In the genomic region with DNA sequence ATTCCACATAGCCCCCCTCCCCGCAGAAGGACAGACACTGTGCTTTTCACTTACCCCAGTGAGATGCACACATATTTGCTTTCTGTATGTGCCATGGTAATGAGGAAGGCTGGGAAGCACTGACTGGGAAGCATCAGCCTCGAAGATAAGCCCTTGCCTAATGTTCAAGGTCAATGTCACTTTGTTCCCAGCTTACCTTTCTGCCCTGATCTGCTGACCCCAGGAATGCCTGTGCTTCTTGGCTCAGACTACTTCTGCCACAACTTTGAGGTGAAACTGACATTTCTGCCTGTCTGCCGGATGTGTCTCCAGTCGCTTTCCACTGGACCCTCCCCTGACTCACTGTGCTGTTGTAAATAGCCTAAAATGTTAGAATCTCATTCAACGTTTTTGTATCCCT, we compare ENCODE assay signal across 25 cellular contexts.
"Had no signal": no experiment of that assay in that cellular context is flagged by ENCODE, and none has a peak within 500 bp of the region (broad histone marks: within the 10 kb centered on the region; RNA-seq: fewer than 3 reads in every experiment).

No MANE protein-coding gene starts in this region.

- H3K4me3 ChIP-seq: ascending aorta, body of pancreas, Peyer's patch had no signal

- H3K4me3 Mint-ChIP-seq: activated B cell treated with CpG ODN at 0.5 μM for 24 hours; activated CD4-positive, alpha-beta T cell treated with anti-CD3 and anti-CD28 coated beads, Interleukin-2, amount 10 ng/mL, durations not matched to agents 24 days and 14 days; activated CD8-positive, alpha-beta memory T cell treated with anti-CD3 and anti-CD28 coated beads, Interleukin-2, amount 10 ng/mL, durations not matched to agents 7 days and 5 days; activated naive CD8-positive, alpha-beta T cell treated with anti-CD3 and anti-CD28 coated beads, Interleukin-2, amount 50 U/mL, for 24 hours; activated T-cell treated with anti-CD3 and anti-CD28 coated beads, Interleukin-2, amount 50 U/mL, for 24 hours; activated T-helper 1 cell treated with anti-CD3 and anti-CD28 coated beads, Interleukin-12 subunit alpha, Interleukin-12 subunit beta, Interleukin-2, Interleukin-4 antibody, amounts not matched to agents 30 ng/mL and 10 ng/mL and 1 ng/mL, durations not matched to agents 14 hours and 24 hours and 36 hours; T-helper 17 cell had no signal

- DNase-seq: activated B cell treated with CpG ODN at 0.5 μM for 24 hours; activated CD4-positive, alpha-beta T cell treated with anti-CD3 and anti-CD28 coated beads for 1 hour; activated CD4-positive, alpha-beta T cell treated with anti-CD3 and anti-CD28 coated beads, Interleukin-2, amount 10 ng/mL, durations not matched to agents 24 days and 14 days; activated CD4-positive, alpha-beta T cell treated with anti-CD3 and anti-CD28 coated beads, Interleukin-2, amount 50 U/mL, for 48 hours; activated CD8-positive, alpha-beta memory T cell treated with anti-CD3 and anti-CD28 coated beads, Interleukin-2, amount 10 ng/mL, durations not matched to agents 7 days and 5 days; activated effector memory CD4-positive, alpha-beta T cell treated with Interleukin-2 at 50 U/mL for 16 hours; activated naive CD4-positive, alpha-beta T cell; activated naive CD8-positive, alpha-beta T cell treated with anti-CD3 and anti-CD28 coated beads, Interleukin-2, amount 50 U/mL, for 24 hours; activated T-cell treated with anti-CD3 and anti-CD28 coated beads, Interleukin-2, amount 50 U/mL, for 24 hours; amniotic stem cell; body of pancreas; MM.1S; NCI-H1105; NCI-H1436; NCI-H187; NCI-H2081 treated with DMSO at 0.1 percent for 48 hours; NCI-H446; NCI-H524; Peyer's patch; T-helper 17 cell; T-helper 9 cell had no signal

- H3K4me1 Mint-ChIP-seq: activated B cell treated with CpG ODN at 0.5 μM for 24 hours; activated CD4-positive, alpha-beta T cell treated with anti-CD3 and anti-CD28 coated beads, Interleukin-2, amount 10 ng/mL, durations not matched to agents 24 days and 14 days; activated CD8-positive, alpha-beta memory T cell treated with anti-CD3 and anti-CD28 coated beads, Interleukin-2, amount 10 ng/mL, durations not matched to agents 7 days and 5 days; activated naive CD8-positive, alpha-beta T cell treated with anti-CD3 and anti-CD28 coated beads, Interleukin-2, amount 50 U/mL, for 24 hours; T-helper 17 cell had no signal

- H3K27ac ChIP-seq: Peyer's patch, RWPE1 had no signal

- H3K36me3 Mint-ChIP-seq: activated CD8-positive, alpha-beta memory T cell treated with anti-CD3 and anti-CD28 coated beads, Interleukin-2, amount 10 ng/mL, durations not matched to agents 7 days and 5 days had no signal

- H3K36me3 ChIP-seq: ascending aorta, Peyer's patch had no signal

- ATAC-seq: activated CD8-positive, alpha-beta memory T cell treated with anti-CD3 and anti-CD28 coated beads, Interleukin-2, amount 10 ng/mL, durations not matched to agents 7 days and 5 days; activated naive CD4-positive, alpha-beta T cell treated with anti-CD3 and anti-CD28 coated beads, Interleukin-2, amount 50 U/mL, for 72 hours; activated naive CD8-positive, alpha-beta T cell treated with anti-CD3 and anti-CD28 coated beads, Interleukin-2, amount 50 U/mL, for 24 hours; body of pancreas; T-helper 17 cell had no signal

- H3K27ac Mint-ChIP-seq: activated B cell treated with CpG ODN at 0.5 μM for 24 hours; activated CD4-positive, alpha-beta T cell treated with anti-CD3 and anti-CD28 coated beads, Interleukin-2, amount 10 ng/mL, durations not matched to agents 24 days and 14 days; activated CD8-positive, alpha-beta memory T cell treated with anti-CD3 and anti-CD28 coated beads, Interleukin-2, amount 10 ng/mL, durations not matched to agents 7 days and 5 days; activated naive CD4-positive, alpha-beta T cell treated with anti-CD3 and anti-CD28 coated beads, Interleukin-2, amount 50 U/mL, for 72 hours; activated naive CD8-positive, alpha-beta T cell treated with anti-CD3 and anti-CD28 coated beads, Interleukin-2, amount 50 U/mL, for 24 hours; activated T-cell treated with anti-CD3 and anti-CD28 coated beads, Interleukin-2, amount 50 U/mL, for 24 hours; activated T-helper 1 cell treated with anti-CD3 and anti-CD28 coated beads, Interleukin-12 subunit alpha, Interleukin-12 subunit beta, Interleukin-2, Interleukin-4 antibody, amounts not matched to agents 30 ng/mL and 10 ng/mL and 1 ng/mL, durations not matched to agents 14 hours and 24 hours and 36 hours; T-helper 17 cell had no signal

- H3K27me3 ChIP-seq: ascending aorta, body of pancreas, Peyer's patch had no signal

- H3K9me3 ChIP-seq: ascending aorta, body of pancreas, Peyer's patch had no signal

- H3K27me3 Mint-ChIP-seq: activated B cell treated with CpG ODN at 0.5 μM for 24 hours; activated CD4-positive, alpha-beta T cell treated with anti-CD3 and anti-CD28 coated beads, Interleukin-2, amount 10 ng/mL, durations not matched to agents 24 days and 14 days; activated CD8-positive, alpha-beta memory T cell treated with anti-CD3 and anti-CD28 coated beads, Interleukin-2, amount 10 ng/mL, durations not matched to agents 7 days and 5 days; activated naive CD8-positive, alpha-beta T cell treated with anti-CD3 and anti-CD28 coated beads, Interleukin-2, amount 50 U/mL, for 24 hours; activated T-cell treated with anti-CD3 and anti-CD28 coated beads, Interleukin-2, amount 50 U/mL, for 24 hours; T-helper 17 cell had no signal
